ENCODE assay signal across 11 cellular contexts in genomic region chr17:400257-400656, GRCh38.
"Had no signal": no experiment of that assay in that cellular context is flagged by ENCODE, and none has a peak within 500 bp of the region (broad histone marks: within the 10 kb centered on the region; RNA-seq: fewer than 3 reads in every experiment).

No MANE protein-coding gene starts in this region.

- H3K27ac ChIP-seq: GM23248 had no signal

- ATAC-seq: GM23338, HCT116 had no signal

- DNase-seq: GM23248, GOT3, H7, H9, HCEC 1CT, HFFc6 had no signal

- H2AFZ ChIP-seq: GM23248, GM23338 had no signal

- H3K27ac Mint-ChIP-seq: GM23338, H9, HFFc6 had no signal

- H3K9ac ChIP-seq: GM23248 had no signal

- H3K4me3 ChIP-seq: GM23248, GM23338, HAP-1 had no signal

- FAIRE-seq: H1, H54 had no signal

- H3K4me2 ChIP-seq: GM23338 had no signal

- H3K4me1 ChIP-seq: HAP-1 had no signal

- H3K36me3 ChIP-seq: HAP-1 had no signal

- H3K4me3 Mint-ChIP-seq: GM23338, H9, HFFc6 had no signal

- H3K4me1 Mint-ChIP-seq: GM23338, H9 had no signal

- H3K9me3 ChIP-seq: HAP-1 had no signal
